ENCODE assay signal across 8 cellular contexts in genomic region chr1:222095606-222096475, GRCh38.
DNase-seq lines count a peak whose midpoint lies in the region; ATAC-seq, FAIRE-seq and TF ChIP-seq lines count a peak whose summit lies in the region.

No MANE protein-coding gene starts in this region.

- TF ChIP-seq POLR2A in erythroblast (IDR thresholded peaks at IDR 0.05; ENCODE audit: low read length): no peak

- no peaks in the 10 kb centered on the region for H3K4me1 Mint-ChIP-seq in activated CD4-positive, alpha-beta memory T cell treated with anti-CD3 and anti-CD28 coated beads, Interleukin-2, amount 10 ng/mL, durations not matched to agents 7 days and 5 days

- FAIRE-seq in pancreas (lab: Jason Lieb, UNC): no peak

- H3K4me3 Mint-ChIP-seq in activated CD4-positive, alpha-beta memory T cell treated with anti-CD3 and anti-CD28 coated beads, Interleukin-2, amount 10 ng/mL, durations not matched to agents 7 days and 5 days: no peak overlapping the region

- WGBS in pancreas, 2 donors: 58 to 67% methylated on average over 11 of the region's 11 CpGs

- TF ChIP-seq CTCF in GM12873 (IDR thresholded peaks at IDR 0.05; ENCODE audit: insufficient read depth, low read depth, low read length, missing control alignments): peak; percentile 96
- TF ChIP-seq CTCF in pancreas (IDR thresholded peaks at IDR 0.05): peak; percentile 38 to 63 (median 56)

- ATAC-seq in pancreas (peak in 2 of 4 donors; percentile 51 to 59), GM19452 (IDR thresholded peaks at IDR 0.05; ENCODE audit: unreplicated experiment) (no peak)

- no peak overlapping the region for H3K27ac ChIP-seq in pancreas

- DNase-seq in HAP-1 (ENCODE audit: low spot score in 2 of 2): peak; percentile 37 to 60
- DNase-seq in MV-4-11 (lab: John Stamatoyannopoulos, UW): peak; percentile 27
- DNase-seq in activated CD4-positive, alpha-beta memory T cell treated with anti-CD3 and anti-CD28 coated beads, Interleukin-2, amount 10 ng/mL, durations not matched to agents 7 days and 5 days: peak; percentile 62
- DNase-seq in erythroblast (lab: John Stamatoyannopoulos, UW): peak; percentile 42 to 67
- peak in 2 of 6 donors; percentile 31 to 35 for DNase-seq in pancreas
- DNase-seq in ureter (ENCODE audit: low spot score): no peak

- H3K4me3 ChIP-seq in HAP-1 (no peak overlapping the region), pancreas (no peak overlapping the region)

- in situ Hi-C loops in HAP-1 (cut with MboI; ENCODE audit: low sequenced_read_pairs): no loop called here

- H3K9me3 ChIP-seq in HAP-1 (no peaks in the 10 kb centered on the region), pancreas (no peaks in the 10 kb centered on the region)

- no peaks in the 10 kb centered on the region for H3K36me3 ChIP-seq in HAP-1 (replicated peaks)
- H3K36me3 ChIP-seq in pancreas: no peaks in the 10 kb centered on the region

- H3K36me3 Mint-ChIP-seq in activated CD4-positive, alpha-beta memory T cell treated with anti-CD3 and anti-CD28 coated beads, Interleukin-2, amount 10 ng/mL, durations not matched to agents 7 days and 5 days (ENCODE audit: low read depth): no peaks in the 10 kb centered on the region

- intact Hi-C loops in pancreas (cut with DNase I): no loop called here

- H3K27ac Mint-ChIP-seq in activated CD4-positive, alpha-beta memory T cell treated with anti-CD3 and anti-CD28 coated beads, Interleukin-2, amount 10 ng/mL, durations not matched to agents 7 days and 5 days: no peak overlapping the region

- H3K27me3 ChIP-seq in HAP-1 (ENCODE audit: low read depth) (no peaks in the 10 kb centered on the region), pancreas (no peaks in the 10 kb centered on the region)

- H3K27me3 Mint-ChIP-seq in activated CD4-positive, alpha-beta memory T cell treated with anti-CD3 and anti-CD28 coated beads, Interleukin-2, amount 10 ng/mL, durations not matched to agents 7 days and 5 days: no peaks in the 10 kb centered on the region

- POLR2A ChIA-PET in activated CD4-positive, alpha-beta memory T cell treated with anti-CD3 and anti-CD28 coated beads, Interleukin-2, amount 10 ng/mL, durations not matched to agents 7 days and 5 days (lab: Charles Lee): no interaction called here

- CTCF ChIA-PET in activated CD4-positive, alpha-beta memory T cell treated with anti-CD3 and anti-CD28 coated beads, Interleukin-2, amount 10 ng/mL, durations not matched to agents 7 days and 5 days (lab: Charles Lee): interaction anchor here (0.7 to 7.3 kb wide), 8 partner anchors 9 to 358 kb away, joined by 3 to 66 read pairs (median 4); partner anchors contain the start of gene DUSP10

- H3K9me3 Mint-ChIP-seq in activated CD4-positive, alpha-beta memory T cell treated with anti-CD3 and anti-CD28 coated beads, Interleukin-2, amount 10 ng/mL, durations not matched to agents 7 days and 5 days: no peaks in the 10 kb centered on the region

- H3K4me1 ChIP-seq in HAP-1: no peaks in the 10 kb centered on the region
- no peaks in the 10 kb centered on the region for H3K4me1 ChIP-seq in pancreas
